In the genomic region with DNA sequence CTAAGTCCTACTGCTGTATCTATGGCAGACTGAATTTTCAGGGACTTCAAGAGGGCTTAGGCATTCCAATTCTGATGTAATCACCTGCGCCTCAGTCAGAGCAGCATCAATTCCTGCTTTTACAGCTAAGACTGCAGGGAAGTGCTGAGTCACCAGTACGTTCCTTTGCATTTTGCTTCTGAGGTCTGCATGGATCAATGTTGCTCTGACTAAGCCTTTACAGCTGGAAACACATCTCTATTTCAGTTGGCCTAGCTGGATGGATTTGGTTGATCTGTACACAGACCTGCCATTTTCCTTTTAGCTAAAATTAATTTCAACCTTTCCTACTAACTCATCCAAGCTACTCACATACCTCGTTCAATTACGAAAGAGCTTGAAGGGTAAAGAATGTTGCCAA, we compare ENCODE assay signal across 1 cellular context.
TF ChIP-seq lines count a peak whose summit lies in the region.

No MANE protein-coding gene starts in this region.

TF ChIP-seq in H1, 55 proteins besides CTCF, POLR2A, EP300 and RAD21 (continued from another document):
- TF ChIP-seq JUN (IDR thresholded peaks at IDR 0.05; ENCODE audit: low read depth, low read length) (no peak), PHF8 (conservative IDR thresholded peaks at IDR 0.05; ENCODE audit: low read depth, low read length) (no peak), TCF12 (IDR thresholded peaks at IDR 0.05; ENCODE audit: low read depth, low read length) (no peak), CHD1 (IDR thresholded peaks at IDR 0.05; ENCODE audit: low read depth, low read length) (no peak), TAF1 (IDR thresholded peaks at IDR 0.05; ENCODE audit: low read depth, low read length) (0 out of 2 replicates have a peak, but pooled peaks have one; percentile 14), ASH2L (IDR thresholded peaks at IDR 0.05; ENCODE audit: low read length) (no peak), FOSL1 (IDR thresholded peaks at IDR 0.05; ENCODE audit: insufficient read depth, low read depth, low read length) (no peak)
